1 cellular context compared by ENCODE assay signal in the genomic region with DNA sequence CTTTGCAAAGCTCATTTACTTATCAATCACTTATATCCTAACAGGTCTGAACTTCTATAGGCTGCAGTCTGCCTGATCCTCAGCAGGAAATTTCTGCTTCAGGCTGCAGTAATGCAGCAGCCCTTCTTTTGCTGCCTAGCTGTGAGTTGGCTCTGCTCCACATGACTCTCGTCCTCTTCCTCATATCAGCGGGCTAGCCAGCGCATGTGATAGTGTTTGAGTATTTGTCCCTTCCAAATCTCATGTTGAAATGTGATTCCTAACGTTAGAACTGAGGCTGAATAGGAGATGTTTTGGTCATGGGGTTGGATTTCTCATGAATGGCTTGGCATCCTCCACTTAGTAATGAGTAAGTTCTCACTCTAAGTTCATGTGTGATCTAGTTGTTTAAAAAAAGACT.
TF ChIP-seq lines count a peak whose summit lies in the region.

No MANE protein-coding gene starts in this region.

TF ChIP-seq in endothelial cell of umbilical vein, 7 proteins besides CTCF, POLR2A, EP300 and RAD21:
- TF ChIP-seq GATA2 (IDR thresholded peaks at IDR 0.05; ENCODE audit: insufficient read depth, insufficient read length, low read depth, low read length) (no peak), EZH2 (IDR thresholded peaks at IDR 0.05; ENCODE audit: borderline replicate concordance, low read depth, low read length, severe bottlenecking) (no peak), JUN (IDR thresholded peaks at IDR 0.05; ENCODE audit: borderline replicate concordance, insufficient read depth, insufficient read length, low read depth) (no peak), POLR2AphosphoS5 (IDR thresholded peaks at IDR 0.05; ENCODE audit: insufficient read depth, low read depth, low read length) (no peak), FOS (IDR thresholded peaks at IDR 0.05; ENCODE audit: borderline replicate concordance, insufficient read depth, low read length) (no peak), MAX (IDR thresholded peaks at IDR 0.05; ENCODE audit: insufficient read depth, insufficient read length) (no peak), MYC (IDR thresholded peaks at IDR 0.05; ENCODE audit: low read depth, low read length) (no peak)
TF ChIP-seq in endothelial cell of umbilical vein: peak in this region for 0.
